ENCODE assay signal across 18 cellular contexts in the genomic region with DNA sequence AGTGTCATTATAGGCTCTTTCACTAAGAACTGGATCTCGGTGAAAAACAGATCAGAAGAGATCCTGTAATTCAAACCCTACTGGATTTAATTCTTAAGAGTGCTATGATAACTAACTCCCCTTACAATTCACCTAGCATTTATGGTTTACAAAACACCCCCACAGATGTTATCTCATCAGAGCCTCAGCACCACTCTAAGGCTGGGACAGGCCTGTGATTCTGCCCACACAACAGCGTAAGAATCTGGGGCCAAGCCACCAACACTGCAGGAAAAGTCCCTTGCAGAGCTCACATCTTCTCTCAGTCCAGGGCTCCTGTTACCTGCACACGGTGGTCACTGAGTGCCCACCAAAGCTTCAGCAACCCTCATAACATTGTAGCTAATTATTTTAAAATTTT. TPM values are rescaled to one million over a fixed set of nuclear protein-coding genes. Genes with fewer than 3 reads are reported as not detected.
DNase-seq lines count a peak whose midpoint lies in the region; ATAC-seq, FAIRE-seq and TF ChIP-seq lines count a peak whose summit lies in the region.
"Had no signal": no experiment of that assay in that cellular context is flagged by ENCODE, and none has a peak within 500 bp of the region (broad histone marks: within the 10 kb centered on the region; RNA-seq: fewer than 3 reads in every experiment).

No MANE protein-coding gene starts in this region.

- no peaks in the 10 kb centered on the region for H3K9me3 ChIP-seq in astrocyte (ENCODE audit: insufficient read depth, low read depth, low read length)
- H3K9me3 ChIP-seq: BE2C had no signal

- peak overlapping the region; percentile 30 for H3K27ac Mint-ChIP-seq in astrocyte (ENCODE audit: unreplicated experiment)
- H3K27ac Mint-ChIP-seq: CD4-positive, alpha-beta memory T cell; GM23338; H9 had no signal

- no peak for FAIRE-seq in astrocyte (lab: Jason Lieb, UNC)
- FAIRE-seq: A204.1, GM12878, GM18507, HepG2, HTR-8/SVneo had no signal

- no peak overlapping the region for H3K27ac ChIP-seq in astrocyte (ENCODE audit: low read depth, low read length)
- H3K27ac ChIP-seq: C4-2B had no signal

- H4K20me1 ChIP-seq in astrocyte (ENCODE audit: insufficient read depth, low read length): peaks cover 4% of the 10 kb centered on the region

- no peak overlapping the region for H3K4me3 ChIP-seq in astrocyte (ENCODE audit: insufficient read depth, low read depth, low read length)
- H3K4me3 ChIP-seq: GM12878, GM23338 had no signal

- TF ChIP-seq CTCF in astrocyte (IDR thresholded peaks at IDR 0.05; ENCODE audit: insufficient read depth, low read depth, low read length): no peak

- H3K4me2 ChIP-seq in astrocyte (ENCODE audit: low read length): no peak overlapping the region
- H3K4me2 ChIP-seq: GM23338 had no signal

- no peak overlapping the region for H3K4me3 Mint-ChIP-seq in astrocyte (ENCODE audit: unreplicated experiment)
- H3K4me3 Mint-ChIP-seq: CD4-positive, alpha-beta memory T cell; GM23338; H9 had no signal

- no peak for ATAC-seq in HG02642 (IDR thresholded peaks at IDR 0.05; ENCODE audit: poor library complexity, unreplicated experiment)
- ATAC-seq: GM12878, GM23338, HepG2 had no signal

- no peaks in the 10 kb centered on the region for H3K27me3 Mint-ChIP-seq in astrocyte (ENCODE audit: low read depth, unreplicated experiment)
- H3K27me3 Mint-ChIP-seq: CD4-positive, alpha-beta memory T cell had no signal

- H3K36me3 Mint-ChIP-seq in astrocyte (ENCODE audit: low read depth, unreplicated experiment): peaks cover 4% of the 10 kb centered on the region
- H3K36me3 Mint-ChIP-seq: CD4-positive, alpha-beta memory T cell had no signal

- no peak overlapping the region for H2AFZ ChIP-seq in astrocyte (ENCODE audit: low read depth, low read length)
- H2AFZ ChIP-seq: GM23338 had no signal

- H3K36me3 ChIP-seq in astrocyte (ENCODE audit: insufficient read depth, low read length): no peaks in the 10 kb centered on the region
- H3K36me3 ChIP-seq: BE2C had no signal

- H3K79me2 ChIP-seq in astrocyte (ENCODE audit: insufficient read depth, low read length): no peaks in the 10 kb centered on the region

- H3K4me1 ChIP-seq in astrocyte (ENCODE audit: insufficient read depth, low read length): no peaks in the 10 kb centered on the region
- H3K4me1 ChIP-seq: BE2C had no signal

- no peak overlapping the region for H3K9ac ChIP-seq in astrocyte (ENCODE audit: low read length)

- H3K27me3 ChIP-seq in astrocyte (ENCODE audit: insufficient read depth, low read length): no peaks in the 10 kb centered on the region
- H3K27me3 ChIP-seq: BE2C had no signal

- H3K9me3 Mint-ChIP-seq in astrocyte (ENCODE audit: unreplicated experiment): no peaks in the 10 kb centered on the region
- H3K9me3 Mint-ChIP-seq: CD4-positive, alpha-beta memory T cell; GM23338; H9 had no signal

- H3K4me1 Mint-ChIP-seq in astrocyte (ENCODE audit: low read depth, unreplicated experiment): peaks cover 24% of the 10 kb centered on the region
- H3K4me1 Mint-ChIP-seq: CD4-positive, alpha-beta memory T cell had no signal

- peak; percentile 33 for DNase-seq in NCI-H69 (lab: John Stamatoyannopoulos, UW)
- DNase-seq in astrocyte (ENCODE audit: low read depth): no peak
- peak; percentile 29 for DNase-seq in islet precursor cell
- peak; percentile 65 for DNase-seq in superior temporal gyrus (ENCODE audit: extremely low spot score)
- DNase-seq in stimulated activated CD4-positive, alpha-beta T cell treated with anti-CD3 and anti-CD28 coated beads, Interleukin-4, amount 100 ng/mL, for 1 hour: no peak
- DNase-seq in SK-N-DZ (ENCODE audit: low spot score): no peak
- DNase-seq: BE2C; CD4-positive, alpha-beta memory T cell; DMS79; H9 had no signal

RNA-seq across cellular contexts. Expression of gene MFAP3L, which starts 8.9 kb away (rescaled TPM):
- total RNA-seq in astrocyte: 30.2 and 30.8 TPM in 2 replicates
- polyA plus RNA-seq in SK-N-DZ (2014; cell fraction: cytosol; rRNA removed): 4.3 and 8.7 TPM in 2 replicates
- 7.5 and 7.6 TPM in 2 replicates for polyA plus RNA-seq in SK-N-DZ (2014; cell fraction: nucleus; rRNA removed)

Comparison
In these comparisons a context has a peak if more than half of its experiments do, and no peak if none do; other contexts are left out.
1. DNase-seq: peak in NCI-H69 (single experiment), islet precursor cell (single experiment) and superior temporal gyrus (single experiment); none in astrocyte (single experiment), stimulated activated CD4-positive, alpha-beta T cell treated with anti-CD3 and anti-CD28 coated beads, Interleukin-4, amount 100 ng/mL, for 1 hour (single experiment) and SK-N-DZ (single experiment).